35 cellular contexts compared by ENCODE assay signal in genomic region chr7:25918731-25919130, GRCh38.
"Had no signal": no experiment of that assay in that cellular context is flagged by ENCODE, and none has a peak within 500 bp of the region (broad histone marks: within the 10 kb centered on the region; RNA-seq: fewer than 3 reads in every experiment).

No MANE protein-coding gene starts in this region.

- H3K4me1 Mint-ChIP-seq: activated B cell treated with CpG ODN at 0.5 μM for 24 hours; activated CD4-positive, alpha-beta T cell treated with anti-CD3 and anti-CD28 coated beads, Interleukin-2, amount 10 ng/mL, durations not matched to agents 24 days and 14 days; activated naive CD8-positive, alpha-beta T cell treated with anti-CD3 and anti-CD28 coated beads for 36 hours; activated T-helper 17 cell treated with anti-CD3 and anti-CD28 coated beads, Interleukin-2, amount 50 U/mL, for 72 hours had no signal

- H3K4me3 Mint-ChIP-seq: activated B cell treated with CpG ODN at 0.5 μM for 24 hours; activated CD4-positive, alpha-beta memory T cell treated with anti-CD3 and anti-CD28 coated beads for 36 hours; activated CD4-positive, alpha-beta T cell treated with anti-CD3 and anti-CD28 coated beads, Interleukin-2, amount 10 ng/mL, durations not matched to agents 24 days and 14 days; activated CD8-positive, alpha-beta T cell treated with anti-CD3 and anti-CD28 coated beads for 36 hours; activated naive CD4-positive, alpha-beta T cell treated with anti-CD3 and anti-CD28 coated beads for 36 hours; activated naive CD8-positive, alpha-beta T cell treated with anti-CD3 and anti-CD28 coated beads for 36 hours; activated T-cell treated with anti-CD3 and anti-CD28 coated beads, Interleukin-2, amount 50 U/mL, for 4 hours; activated T-cell treated with anti-CD3 and anti-CD28 coated beads, Interleukin-2, amount 50 U/mL, for 72 hours; activated T-helper 1 cell treated with anti-CD3 and anti-CD28 coated beads, Interleukin-12 subunit alpha, Interleukin-12 subunit beta, Interleukin-2, Interleukin-4 antibody, amounts not matched to agents 30 ng/mL and 10 ng/mL and 1 ng/mL, durations not matched to agents 14 hours and 24 hours and 36 hours; activated T-helper 17 cell treated with anti-CD3 and anti-CD28 coated beads, Interleukin-2, amount 50 U/mL, for 72 hours; T-helper 1 cell treated with Interleukin-12 subunit alpha and Interleukin-12 subunit beta and Interleukin-4 antibody, amounts not matched to agents 30 μg/mL and 1 μg/mL, for 36 hours; T-helper 2 cell treated with Interferon-gamma antibody and Interleukin-4, amounts not matched to agents 5 μg/mL and 100 μg/mL, for 36 hours had no signal

- ATAC-seq: activated CD8-positive, alpha-beta T cell treated with anti-CD3 and anti-CD28 coated beads for 36 hours; activated naive CD4-positive, alpha-beta T cell treated with anti-CD3 and anti-CD28 coated beads, Interleukin-2, amount 50 U/mL, for 72 hours; activated T-cell treated with anti-CD3 and anti-CD28 coated beads, Interleukin-2, amount 50 U/mL, for 4 hours; activated T-cell treated with anti-CD3 and anti-CD28 coated beads, Interleukin-2, amount 50 U/mL, for 72 hours; activated T-helper 17 cell treated with anti-CD3 and anti-CD28 coated beads, Interleukin-2, amount 50 U/mL, for 72 hours; body of pancreas had no signal

- FAIRE-seq: astrocyte, TTC549 had no signal

- DNase-seq: activated B cell treated with CpG ODN at 0.5 μM for 24 hours; activated CD4-positive, alpha-beta memory T cell treated with anti-CD3 and anti-CD28 coated beads for 36 hours; activated CD4-positive, alpha-beta T cell treated with anti-CD3 and anti-CD28 coated beads for 4 hours; activated CD4-positive, alpha-beta T cell treated with anti-CD3 and anti-CD28 coated beads, Interleukin-2, amount 10 ng/mL, durations not matched to agents 24 days and 14 days; activated CD4-positive, alpha-beta T cell treated with anti-CD3 and anti-CD28 coated beads, Interleukin-2, amount 50 U/mL, for 1 hour; activated CD4-positive, alpha-beta T cell treated with anti-CD3 and anti-CD28 coated beads, Interleukin-2, amount 50 U/mL, for 4 hours; activated CD4-positive, CD25-positive, alpha-beta regulatory T cell treated with anti-CD3 and anti-CD28 coated beads, Interleukin-2, amount 50 U/mL, for 72 hours; activated CD8-positive, alpha-beta memory T cell treated with anti-CD3 and anti-CD28 coated beads, Interleukin-2, amount 50 U/mL, for 4 hours; activated CD8-positive, alpha-beta T cell treated with anti-CD3 and anti-CD28 coated beads for 36 hours; activated effector memory CD4-positive, alpha-beta T cell treated with anti-CD3 and anti-CD28 coated beads, Interleukin-2, amount 50 U/mL, for 16 hours; activated gamma-delta T cell treated with Interleukin-2 at 50 U/mL for 16 hours; activated naive CD4-positive, alpha-beta T cell; activated naive CD4-positive, alpha-beta T cell treated with anti-CD3 and anti-CD28 coated beads for 36 hours; activated naive CD4-positive, alpha-beta T cell treated with anti-CD3 and anti-CD28 coated beads, Interleukin-2, amount 50 U/mL, for 16 hours; activated naive CD8-positive, alpha-beta T cell treated with anti-CD3 and anti-CD28 coated beads for 36 hours; activated T-cell treated with anti-CD3 and anti-CD28 coated beads for 4 hours; activated T-cell treated with anti-CD3 and anti-CD28 coated beads, Interleukin-2, amount 50 U/mL, for 1 hour; activated T-cell treated with anti-CD3 and anti-CD28 coated beads, Interleukin-2, amount 50 U/mL, for 4 hours; activated T-cell treated with anti-CD3 and anti-CD28 coated beads, Interleukin-2, amount 50 U/mL, for 72 hours; adrenal gland; amniotic stem cell; aorta; body of pancreas; brain microvascular endothelial cell; central memory CD4-positive, alpha-beta T cell; T-helper 1 cell; T-helper 2 cell; T-helper 9 cell had no signal

- H3K27ac Mint-ChIP-seq: activated B cell treated with CpG ODN at 0.5 μM for 24 hours; activated CD4-positive, alpha-beta memory T cell treated with anti-CD3 and anti-CD28 coated beads for 36 hours; activated CD4-positive, alpha-beta T cell treated with anti-CD3 and anti-CD28 coated beads, Interleukin-2, amount 10 ng/mL, durations not matched to agents 24 days and 14 days; activated CD8-positive, alpha-beta T cell treated with anti-CD3 and anti-CD28 coated beads for 36 hours; activated naive CD4-positive, alpha-beta T cell treated with anti-CD3 and anti-CD28 coated beads for 36 hours; activated naive CD4-positive, alpha-beta T cell treated with anti-CD3 and anti-CD28 coated beads, Interleukin-2, amount 50 U/mL, for 72 hours; activated naive CD8-positive, alpha-beta T cell treated with anti-CD3 and anti-CD28 coated beads for 36 hours; activated T-cell treated with anti-CD3 and anti-CD28 coated beads, Interleukin-2, amount 50 U/mL, for 72 hours; activated T-helper 1 cell treated with anti-CD3 and anti-CD28 coated beads, Interleukin-12 subunit alpha, Interleukin-12 subunit beta, Interleukin-2, Interleukin-4 antibody, amounts not matched to agents 30 ng/mL and 10 ng/mL and 1 ng/mL, durations not matched to agents 14 hours and 24 hours and 36 hours; activated T-helper 17 cell treated with anti-CD3 and anti-CD28 coated beads, Interleukin-2, amount 50 U/mL, for 72 hours; T-helper 1 cell treated with Interleukin-12 subunit alpha and Interleukin-12 subunit beta and Interleukin-4 antibody, amounts not matched to agents 30 μg/mL and 1 μg/mL, for 36 hours; T-helper 2 cell treated with Interferon-gamma antibody and Interleukin-4, amounts not matched to agents 5 μg/mL and 100 μg/mL, for 36 hours had no signal
